In the genomic region with DNA sequence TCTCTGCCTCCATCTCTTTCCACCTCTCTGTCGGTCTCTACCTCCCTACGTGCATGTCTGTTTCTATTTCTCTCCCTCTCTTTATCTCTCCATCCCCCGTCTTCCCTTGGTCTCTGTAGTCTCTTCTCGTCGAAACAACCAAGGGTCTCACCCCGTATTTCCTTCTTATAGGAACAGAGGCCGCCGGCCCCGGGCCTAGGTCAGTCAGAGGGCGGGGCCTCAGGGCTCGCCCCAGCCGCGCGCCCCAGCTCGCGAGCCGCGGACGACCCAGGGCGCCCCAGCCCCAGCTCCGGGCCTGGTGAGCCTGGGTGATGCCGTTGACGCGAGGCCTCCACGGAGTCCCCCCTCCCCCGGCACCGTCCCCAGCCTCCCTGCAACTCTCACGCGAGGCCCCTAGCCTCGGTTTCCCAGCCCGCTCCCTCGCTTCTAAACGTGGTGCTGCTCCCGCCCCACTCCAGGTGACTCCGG, we compare ENCODE assay signal across 8 cellular contexts. TPM values are rescaled to one million over a fixed set of nuclear protein-coding genes. Genes with fewer than 3 reads are reported as not detected.
DNase-seq lines count a peak whose midpoint lies in the region; ATAC-seq and TF ChIP-seq lines count a peak whose summit lies in the region.

No MANE protein-coding gene starts in this region.

- ATAC-seq in GM19025 (IDR thresholded peaks at IDR 0.05; ENCODE audit: low read depth, unreplicated experiment) (peak; percentile 37), HG03175 (IDR thresholded peaks at IDR 0.05; ENCODE audit: unreplicated experiment) (peak; percentile 38)

- peak overlapping the region; percentile 64 for H3K27ac Mint-ChIP-seq in activated T-helper 2 cell treated with anti-CD3 and anti-CD28 coated beads, Interferon-gamma antibody, Interleukin-2, Interleukin-4, amounts not matched to agents 10 μg/mL and 5 μg/mL and 100 μg/mL, durations not matched to agents 14 hours and 24 hours and 36 hours

- no peaks in the 10 kb centered on the region for H3K27me3 Mint-ChIP-seq in activated T-helper 2 cell treated with anti-CD3 and anti-CD28 coated beads, Interferon-gamma antibody, Interleukin-2, Interleukin-4, amounts not matched to agents 10 μg/mL and 5 μg/mL and 100 μg/mL, durations not matched to agents 14 hours and 24 hours and 36 hours (ENCODE audit: low read depth)

- no peaks in the 10 kb centered on the region for H3K27me3 ChIP-seq in BE2C
- H3K27me3 ChIP-seq in hepatocyte = no peaks in the 10 kb centered on the region
- H3K27me3 ChIP-seq in skeletal muscle satellite cell (ENCODE audit: control insufficient read depth, insufficient read depth, low read length) = no peaks in the 10 kb centered on the region

- WGBS in hepatocyte (ENCODE audit: low lambda C conversion rate, missing lambda C conversion rate) = 36% methylated on average over 10 of the region's 35 CpGs

- H3K4me1 Mint-ChIP-seq in activated T-helper 2 cell treated with anti-CD3 and anti-CD28 coated beads, Interferon-gamma antibody, Interleukin-2, Interleukin-4, amounts not matched to agents 10 μg/mL and 5 μg/mL and 100 μg/mL, durations not matched to agents 14 hours and 24 hours and 36 hours (ENCODE audit: low read depth) = peaks cover 15% of the 10 kb centered on the region

- H3K36me3 ChIP-seq in BE2C = no peaks in the 10 kb centered on the region
- no peaks in the 10 kb centered on the region for H3K36me3 ChIP-seq in hepatocyte (replicated peaks; ENCODE audit: insufficient read depth, low read depth)
- peaks cover 2% of the 10 kb centered on the region for H3K36me3 ChIP-seq in skeletal muscle satellite cell (ENCODE audit: insufficient read depth, low read length)

- H3K9me3 Mint-ChIP-seq in activated T-helper 2 cell treated with anti-CD3 and anti-CD28 coated beads, Interferon-gamma antibody, Interleukin-2, Interleukin-4, amounts not matched to agents 10 μg/mL and 5 μg/mL and 100 μg/mL, durations not matched to agents 14 hours and 24 hours and 36 hours = no peaks in the 10 kb centered on the region

- peak overlapping the region; percentile 87 for H3K4me3 Mint-ChIP-seq in activated T-helper 2 cell treated with anti-CD3 and anti-CD28 coated beads, Interferon-gamma antibody, Interleukin-2, Interleukin-4, amounts not matched to agents 10 μg/mL and 5 μg/mL and 100 μg/mL, durations not matched to agents 14 hours and 24 hours and 36 hours (ENCODE audit: low read depth)

- peaks cover 5% of the 10 kb centered on the region for H3K36me3 Mint-ChIP-seq in activated T-helper 2 cell treated with anti-CD3 and anti-CD28 coated beads, Interferon-gamma antibody, Interleukin-2, Interleukin-4, amounts not matched to agents 10 μg/mL and 5 μg/mL and 100 μg/mL, durations not matched to agents 14 hours and 24 hours and 36 hours (ENCODE audit: low read depth)

- H3K4me2 ChIP-seq in hepatocyte (peak overlapping the region; percentile 82), skeletal muscle satellite cell (ENCODE audit: low read length) (peak overlapping the region; percentile 85)

- no peak for DNase-seq in BE2C
- no peak for DNase-seq in activated T-helper 2 cell treated with anti-CD3 and anti-CD28 coated beads, Interferon-gamma antibody, Interleukin-2, Interleukin-4, amounts not matched to agents 10 μg/mL and 5 μg/mL and 100 μg/mL, durations not matched to agents 14 hours and 24 hours and 36 hours (ENCODE audit: low spot score)
- DNase-seq in hepatocyte (ENCODE audit: low spot score) = peak; percentile 49
- DNase-seq in ecto neural progenitor cell (ENCODE audit: low spot score) = no peak
- no peak for DNase-seq in effector CD8-positive, alpha-beta T cell (lab: John Stamatoyannopoulos, UW)

- H3K9ac ChIP-seq in skeletal muscle satellite cell (ENCODE audit: low read depth, low read length) = peak overlapping the region; percentile 44

- no peaks in the 10 kb centered on the region for H4K20me1 ChIP-seq in hepatocyte (ENCODE audit: insufficient read depth, poor library complexity, severe bottlenecking)

- H3K9me2 ChIP-seq in hepatocyte (replicated peaks; ENCODE audit: insufficient read depth) = no peaks in the 10 kb centered on the region

- H3K9me3 ChIP-seq in BE2C (no peaks in the 10 kb centered on the region), hepatocyte (ENCODE audit: low read depth) (no peaks in the 10 kb centered on the region), skeletal muscle satellite cell (replicated peaks; ENCODE audit: low read length) (no peaks in the 10 kb centered on the region)

- peaks cover 7% of the 10 kb centered on the region for H3K79me2 ChIP-seq in hepatocyte

- H3K4me1 ChIP-seq in BE2C (no peaks in the 10 kb centered on the region), hepatocyte (ENCODE audit: insufficient read depth) (peaks cover 5% of the 10 kb centered on the region), skeletal muscle satellite cell (ENCODE audit: control insufficient read depth, insufficient read depth, low read length) (peaks cover 4% of the 10 kb centered on the region)

- TF ChIP-seq CTCF in BE2C (IDR thresholded peaks at IDR 0.05; ENCODE audit: low read depth, low read length) (no peak), hepatocyte (IDR thresholded peaks at IDR 0.05; ENCODE audit: poor library complexity) (no peak)

- H3K27ac ChIP-seq in hepatocyte = peak overlapping the region; percentile 80

- peak overlapping the region; percentile 49 for H3K4me3 ChIP-seq in BE2C (ENCODE audit: low read depth, low read length)
- peak overlapping the region; percentile 44 for H3K4me3 ChIP-seq in hepatocyte
- H3K4me3 ChIP-seq in skeletal muscle satellite cell (ENCODE audit: low read length) = peak overlapping the region; percentile 71

- intact Hi-C loops in activated T-helper 2 cell treated with anti-CD3 and anti-CD28 coated beads, Interferon-gamma antibody, Interleukin-2, Interleukin-4, amounts not matched to agents 10 μg/mL and 5 μg/mL and 100 μg/mL, durations not matched to agents 14 hours and 24 hours and 36 hours (cut with micrococcal nuclease) = no loop called here

- H2AFZ ChIP-seq in hepatocyte = peak overlapping the region; percentile 46

RNA-seq across cellular contexts. Expression of a gene that starts 6.6 kb away (rescaled TPM):
- polyA plus RNA-seq in BE2C (2012; ENCODE audit: insufficient read depth, insufficient read length, low read depth) = 213 TPM
- 66.2 and 71.6 TPM in 2 replicates for total RNA-seq in activated T-helper 2 cell treated with anti-CD3 and anti-CD28 coated beads, Interferon-gamma antibody, Interleukin-2, Interleukin-4, amounts not matched to agents 10 μg/mL and 5 μg/mL and 100 μg/mL, durations not matched to agents 14 hours and 24 hours and 36 hours
- total RNA-seq in hepatocyte = 42.5 and 56.7 TPM in 2 replicates
- polyA plus RNA-seq in hepatocyte = 113 and 132 TPM in 2 replicates
- total RNA-seq in skeletal muscle satellite cell (2012; rRNA removed) = 27.5 and 28.9 TPM in 2 replicates

RNA-seq across cellular contexts. Expression of a gene that starts 6.8 kb away (rescaled TPM):
- 289 TPM for polyA plus RNA-seq in BE2C (2012; ENCODE audit: insufficient read depth, insufficient read length, low read depth)
- 97.3 and 103 TPM in 2 replicates for total RNA-seq in activated T-helper 2 cell treated with anti-CD3 and anti-CD28 coated beads, Interferon-gamma antibody, Interleukin-2, Interleukin-4, amounts not matched to agents 10 μg/mL and 5 μg/mL and 100 μg/mL, durations not matched to agents 14 hours and 24 hours and 36 hours
- 33.8 and 35.3 TPM in 2 replicates for total RNA-seq in hepatocyte
- 82.9 and 87.6 TPM in 2 replicates for polyA plus RNA-seq in hepatocyte
- 43.2 and 43.6 TPM in 2 replicates for total RNA-seq in skeletal muscle satellite cell (2012; rRNA removed)

RNA-seq across cellular contexts. Expression of a gene that starts 20.5 kb away (rescaled TPM):
- polyA plus RNA-seq in BE2C (2012; ENCODE audit: insufficient read depth, insufficient read length, low read depth) = 49.5 TPM
- 18.3 and 21.9 TPM in 2 replicates for total RNA-seq in activated T-helper 2 cell treated with anti-CD3 and anti-CD28 coated beads, Interferon-gamma antibody, Interleukin-2, Interleukin-4, amounts not matched to agents 10 μg/mL and 5 μg/mL and 100 μg/mL, durations not matched to agents 14 hours and 24 hours and 36 hours
- total RNA-seq in hepatocyte = 40.8 and 49.5 TPM in 2 replicates
- polyA plus RNA-seq in hepatocyte = 82.4 and 95.9 TPM in 2 replicates
- total RNA-seq in skeletal muscle satellite cell (2012; rRNA removed) = 14.7 and 21.6 TPM in 2 replicates

RNA-seq across cellular contexts. Expression of a gene that starts 27.9 kb away (rescaled TPM):
- polyA plus RNA-seq in BE2C (2012; ENCODE audit: insufficient read depth, insufficient read length, low read depth) = 12.5 TPM
- 313 and 315 TPM in 2 replicates for total RNA-seq in activated T-helper 2 cell treated with anti-CD3 and anti-CD28 coated beads, Interferon-gamma antibody, Interleukin-2, Interleukin-4, amounts not matched to agents 10 μg/mL and 5 μg/mL and 100 μg/mL, durations not matched to agents 14 hours and 24 hours and 36 hours
- 7.0 and 11.5 TPM in 2 replicates for total RNA-seq in hepatocyte
- 16.8 and 17.2 TPM in 2 replicates for polyA plus RNA-seq in hepatocyte
- 2.6 and 4.3 TPM in 2 replicates for total RNA-seq in skeletal muscle satellite cell (2012; rRNA removed)

RNA-seq across cellular contexts. Expression of a gene that starts 55.6 kb away (rescaled TPM):
- polyA plus RNA-seq in BE2C (2012; ENCODE audit: insufficient read depth, insufficient read length, low read depth) = 207 TPM
- 0.18 and 0.23 TPM in 2 replicates for total RNA-seq in activated T-helper 2 cell treated with anti-CD3 and anti-CD28 coated beads, Interferon-gamma antibody, Interleukin-2, Interleukin-4, amounts not matched to agents 10 μg/mL and 5 μg/mL and 100 μg/mL, durations not matched to agents 14 hours and 24 hours and 36 hours
- total RNA-seq in hepatocyte = 39.0 and 45.8 TPM in 2 replicates
- 97.0 and 97.7 TPM in 2 replicates for polyA plus RNA-seq in hepatocyte
- total RNA-seq in skeletal muscle satellite cell (2012; rRNA removed) = 0.44 and 0.51 TPM in 2 replicates
